In genomic region chr6:68777956-68778355, GRCh38 we compare ENCODE assay signal across 12 cellular contexts.
A peak's percentile ranks its signal among the peaks of the same experiment; 100 is the strongest.
DNase-seq lines count a peak whose midpoint lies in the region; ATAC-seq and TF ChIP-seq lines count a peak whose summit lies in the region.
"Had no signal": no experiment of that assay in that cellular context is flagged by ENCODE, and none has a peak within 500 bp of the region (broad histone marks: within the 10 kb centered on the region; RNA-seq: fewer than 3 reads in every experiment).

No MANE protein-coding gene starts in this region.

- H3K27me3 ChIP-seq in upper lobe of left lung (no peaks in the 10 kb centered on the region), esophagus muscularis mucosa (no peaks in the 10 kb centered on the region)

- intact Hi-C loops in Right ventricle myocardium inferior (cut with DNase I) (loop anchor here (2.0 kb wide), 1 partner anchor 139 kb away; no protein-coding TSS in a partner anchor), cardiac septum (cut with DNase I) (loop anchor here (2.0 kb wide), 1 partner anchor 139 kb away; no protein-coding TSS in a partner anchor), esophagus muscularis mucosa (cut with DNase I) (loop anchor here (5.0 kb wide), 1 partner anchor 141 kb away; the partner anchor contains the start of gene ADGRB3)

- TF ChIP-seq EP300 in upper lobe of left lung (IDR thresholded peaks at IDR 0.05), result no peak
- no peak for TF ChIP-seq EP300 in esophagus muscularis mucosa (IDR thresholded peaks at IDR 0.05)

- H3K4me1 ChIP-seq in upper lobe of left lung, result no peaks in the 10 kb centered on the region
- H3K4me1 ChIP-seq in esophagus muscularis mucosa, result peaks cover 0 to 4% (median 0%) of the 10 kb centered on the region in 4 donors
- H3K4me1 ChIP-seq: A549 had no signal

- TF ChIP-seq POLR2A in upper lobe of left lung (IDR thresholded peaks at IDR 0.05) (no peak), esophagus muscularis mucosa (IDR thresholded peaks at IDR 0.05; ENCODE audit: low read depth) (no peak)

- H3K9me3 ChIP-seq in upper lobe of left lung (no peaks in the 10 kb centered on the region), esophagus muscularis mucosa (no peaks in the 10 kb centered on the region)
- H3K9me3 ChIP-seq: A549 had no signal

- no peak overlapping the region for H3K4me3 ChIP-seq in fibroblast of the aortic adventitia (ENCODE audit: low read depth, low read length)
- no peak overlapping the region for H3K4me3 ChIP-seq in upper lobe of left lung
- no peak overlapping the region for H3K4me3 ChIP-seq in esophagus muscularis mucosa
- H3K4me3 ChIP-seq: A549 had no signal

- H3K27ac ChIP-seq in upper lobe of left lung, result no peak overlapping the region
- no peak overlapping the region for H3K27ac ChIP-seq in esophagus muscularis mucosa (replicated peaks in 1 of 4)
- H3K27ac ChIP-seq: A549 had no signal

- no peak for TF ChIP-seq CTCF in fibroblast of the aortic adventitia (IDR thresholded peaks at IDR 0.05; ENCODE audit: insufficient read depth, low read length)
- TF ChIP-seq CTCF in upper lobe of left lung (IDR thresholded peaks at IDR 0.05), result no peak
- no peak for TF ChIP-seq CTCF in esophagus muscularis mucosa (IDR thresholded peaks at IDR 0.05)

- DNase-seq in Right ventricle myocardium inferior (ENCODE audit: missing footprints), result no peak
- no peak for DNase-seq in cardiac septum (ENCODE audit: low spot score)
- peak; percentile 72 for DNase-seq in RKO (ENCODE audit: low spot score)
- peak; percentile 31 for DNase-seq in fibroblast of the aortic adventitia (ENCODE audit: low read depth)
- no peak for DNase-seq in upper lobe of left lung
- no peak for DNase-seq in germinal center (ENCODE audit: low spot score)
- DNase-seq in esophagus muscularis mucosa (ENCODE audit: extremely low spot score), result no peak
- DNase-seq: activated CD4-positive, alpha-beta T cell treated with anti-CD3 and anti-CD28 coated beads for 1 hour; activated naive CD8-positive, alpha-beta T cell treated with anti-CD3 and anti-CD28 coated beads, Interleukin-2, amount 50 U/mL, for 24 hours; naive B cell had no signal

- ATAC-seq in Right ventricle myocardium inferior, result peak; percentile 75
- peak; percentile 35 to 62 for ATAC-seq in upper lobe of left lung (ENCODE audit: low FRiP score in 2 of 2)
- no peak for ATAC-seq in GM21717 (IDR thresholded peaks at IDR 0.05; ENCODE audit: unreplicated experiment)
- ATAC-seq: activated naive CD8-positive, alpha-beta T cell treated with anti-CD3 and anti-CD28 coated beads, Interleukin-2, amount 50 U/mL, for 24 hours had no signal

- no peaks in the 10 kb centered on the region for H3K36me3 ChIP-seq in upper lobe of left lung
- H3K36me3 ChIP-seq in esophagus muscularis mucosa, result no peaks in the 10 kb centered on the region

Comparison
In these comparisons a context has a peak if more than half of its experiments do, and no peak if none do; other contexts are left out.
1. DNase-seq: peak in RKO (single experiment) and fibroblast of the aortic adventitia (single experiment); none in Right ventricle myocardium inferior (single experiment), cardiac septum (single experiment), upper lobe of left lung (0 of 2), germinal center (single experiment) and esophagus muscularis mucosa (single experiment).